9 cellular contexts compared by ENCODE assay signal in the genomic region with DNA sequence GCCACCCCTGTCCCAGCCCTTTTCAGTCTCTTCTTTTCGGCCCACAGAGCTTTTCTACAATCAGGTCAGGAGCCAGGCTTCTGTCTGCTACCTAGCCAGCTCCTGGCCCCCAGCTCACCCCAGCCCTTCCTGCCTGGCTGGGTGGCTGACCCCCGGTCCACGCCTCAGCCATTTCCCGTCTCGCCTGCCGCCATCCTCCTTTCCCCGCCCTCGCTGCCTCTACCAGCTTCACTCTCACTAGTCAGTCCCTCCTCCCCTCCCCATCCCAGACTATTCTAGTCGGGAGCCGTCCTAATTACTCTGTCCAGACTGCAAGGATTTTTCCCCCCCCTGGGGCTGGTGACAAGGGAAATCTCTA. TPM values are rescaled to one million over a fixed set of nuclear protein-coding genes. Genes with fewer than 3 reads are reported as not detected.
DNase-seq lines count a peak whose midpoint lies in the region; ATAC-seq and TF ChIP-seq lines count a peak whose summit lies in the region.
"Had no signal": no experiment of that assay in that cellular context is flagged by ENCODE, and none has a peak within 500 bp of the region (broad histone marks: within the 10 kb centered on the region; RNA-seq: fewer than 3 reads in every experiment).

No MANE protein-coding gene starts in this region.

- no peak for TF ChIP-seq EP300 in gastroesophageal sphincter (IDR thresholded peaks at IDR 0.05)

- H3K4me2 ChIP-seq in Karpas-422 (ENCODE audit: low read depth, low read length, poor library complexity, severe bottlenecking) (peak overlapping the region; percentile 49), osteoblast (ENCODE audit: insufficient read depth, low read length) (peak overlapping the region; percentile 59)

- no peak for ATAC-seq in gastroesophageal sphincter
- ATAC-seq in GM18870 (IDR thresholded peaks at IDR 0.05; ENCODE audit: unreplicated experiment): no peak

- peaks cover 0 to 27% (median 9%) of the 10 kb centered on the region in 3 donors for H3K36me3 Mint-ChIP-seq in CD8-positive, alpha-beta memory T cell

- peak overlapping the region; percentile 70 for H3K27ac ChIP-seq in CD8-positive, alpha-beta memory T cell (ENCODE audit: low read depth, low read length)
- no peak overlapping the region for H3K27ac ChIP-seq in Karpas-422 (ENCODE audit: low read length)
- H3K27ac ChIP-seq in gastroesophageal sphincter: peak overlapping the region in 3 of 4 donors; percentile 14 to 67 (median 26)
- H3K27ac ChIP-seq in osteoblast (ENCODE audit: low read depth, low read length): no peak overlapping the region

- H3K27me3 Mint-ChIP-seq in CD8-positive, alpha-beta memory T cell: peaks cover 50 to 55% of the 10 kb centered on the region in 2 donors

- peaks cover 10% of the 10 kb centered on the region for H3K36me3 ChIP-seq in CD8-positive, alpha-beta memory T cell (ENCODE audit: insufficient read depth, low read length)
- no peaks in the 10 kb centered on the region for H3K36me3 ChIP-seq in Karpas-422 (ENCODE audit: insufficient read depth, low read length)
- H3K36me3 ChIP-seq in gastroesophageal sphincter: peaks cover 0 to 31% of the 10 kb centered on the region in 2 donors
- H3K36me3 ChIP-seq in osteoblast (ENCODE audit: insufficient read depth, low read length): peaks cover 23% of the 10 kb centered on the region

- POLR2A ChIA-PET in CD8-positive, alpha-beta memory T cell (lab: Charles Lee): interaction anchor here (0.7 to 2.9 kb wide), 3 partner anchors 17 to 170 kb away, joined by 4 to 12 read pairs (median 4); a partner anchor contains a TSS

- peak overlapping the region; percentile 29; the same call in 1 of the 2 replicates for H3K9ac ChIP-seq in Karpas-422 (ENCODE audit: low read length)

- H3K79me2 ChIP-seq in Karpas-422 (ENCODE audit: low read length) (no peaks in the 10 kb centered on the region), osteoblast (ENCODE audit: insufficient read depth, low read length) (no peaks in the 10 kb centered on the region)

- H4K20me1 ChIP-seq in Karpas-422 (ENCODE audit: insufficient read depth, low read depth, low read length): no peaks in the 10 kb centered on the region
- peaks cover 2% of the 10 kb centered on the region for H4K20me1 ChIP-seq in osteoblast (ENCODE audit: insufficient read depth, low read length)

- peaks cover 48% of the 10 kb centered on the region for H3K4me1 ChIP-seq in CD8-positive, alpha-beta memory T cell (ENCODE audit: insufficient read depth, low read length)
- H3K4me1 ChIP-seq in Karpas-422 (ENCODE audit: low read length) (peaks cover 18% of the 10 kb centered on the region), gastroesophageal sphincter (peaks cover 0 to 64% (median 41%) of the 10 kb centered on the region in 3 donors), osteoblast (ENCODE audit: insufficient read depth, low read length) (peaks cover 11% of the 10 kb centered on the region)

- WGBS in gastroesophageal sphincter (ENCODE audit: low coverage in 1 of 2), 2 donors: 10 to 14% methylated on average over 4 to 10 of the region's 10 CpGs

- H3K9me3 ChIP-seq in CD8-positive, alpha-beta memory T cell (ENCODE audit: low read length): no peaks in the 10 kb centered on the region
- no peaks in the 10 kb centered on the region for H3K9me3 ChIP-seq in Karpas-422 (ENCODE audit: low read length)
- no peaks in the 10 kb centered on the region for H3K9me3 ChIP-seq in gastroesophageal sphincter
- H3K9me3 ChIP-seq in osteoblast (ENCODE audit: low read depth, low read length): no peaks in the 10 kb centered on the region

- CTCF ChIA-PET in CD8-positive, alpha-beta memory T cell (lab: Charles Lee): interaction anchor here (1.1 to 6.1 kb wide), 7 partner anchors 9 to 37 kb away, joined by 3 to 62 read pairs (median 7); a partner anchor contains a TSS

- H3K4me3 ChIP-seq in CD8-positive, alpha-beta memory T cell (ENCODE audit: low read length): no peak overlapping the region
- peak overlapping the region; percentile 49; the same call in 1 of the 2 replicates for H3K4me3 ChIP-seq in Karpas-422 (ENCODE audit: low read length)
- peak overlapping the region in 1 of 2 donors; percentile 43 for H3K4me3 ChIP-seq in gastroesophageal sphincter
- H3K4me3 ChIP-seq in osteoblast (ENCODE audit: insufficient read depth, low read length): peak overlapping the region; percentile 22

- no peak for TF ChIP-seq CTCF in gastroesophageal sphincter (IDR thresholded peaks at IDR 0.05)
- no peak for TF ChIP-seq CTCF in osteoblast (IDR thresholded peaks at IDR 0.05; ENCODE audit: extremely low read depth, low read depth, low read length)

- H2AFZ ChIP-seq in Karpas-422 (ENCODE audit: low read length) (no peak overlapping the region), osteoblast (ENCODE audit: low read length) (no peak overlapping the region)

- H3K9me3 Mint-ChIP-seq in CD8-positive, alpha-beta memory T cell: no peaks in the 10 kb centered on the region

- peaks cover 58% of the 10 kb centered on the region for H3K27me3 ChIP-seq in CD8-positive, alpha-beta memory T cell (ENCODE audit: insufficient read depth, low read length, poor library complexity, severe bottlenecking)
- H3K27me3 ChIP-seq in Karpas-422 (ENCODE audit: low read length) (no peaks in the 10 kb centered on the region), gastroesophageal sphincter (peaks cover 63% of the 10 kb centered on the region), osteoblast (ENCODE audit: insufficient read depth, low read length) (peaks cover 50% of the 10 kb centered on the region)

- DNase-seq in CD8-positive, alpha-beta memory T cell: no peak
- no peak for DNase-seq in Karpas-422
- peak; percentile 85 for DNase-seq in osteoblast (ENCODE audit: insufficient read length, low spot score, missing footprints)
- DNase-seq in NCI-H2107 (lab: John Stamatoyannopoulos, UW): no peak
- DNase-seq in SW 1271 (lab: John Stamatoyannopoulos, UW): no peak
- no peak for DNase-seq in NCI-H1105 treated with DMSO at 0.1 percent for 48 hours (lab: John Stamatoyannopoulos, UW)
- DNase-seq: activated CD4-positive, alpha-beta T cell treated with anti-CD3 and anti-CD28 coated beads for 1 hour had no signal

- peaks cover 36 to 52% (median 43%) of the 10 kb centered on the region in 3 donors for H3K4me1 Mint-ChIP-seq in CD8-positive, alpha-beta memory T cell

- peak overlapping the region in 6 of 7 donors; percentile 8 to 49 (median 18) for H3K4me3 Mint-ChIP-seq in CD8-positive, alpha-beta memory T cell

- H3K9me2 ChIP-seq in Karpas-422 (replicated peaks; ENCODE audit: insufficient read depth, low read length): no peaks in the 10 kb centered on the region

- TF ChIP-seq POLR2A in gastroesophageal sphincter (IDR thresholded peaks at IDR 0.05): no peak

- H3K27ac Mint-ChIP-seq in CD8-positive, alpha-beta memory T cell: peak overlapping the region in 2 of 8 donors; percentile 59 to 61

RNA-seq across cellular contexts. Expression of a gene that starts 0.9 kb away (rescaled TPM):
- under 1 TPM in 1 of 2 experiments, not detected in 1; 0.04 TPM for total RNA-seq in CD8-positive, alpha-beta memory T cell
- not detected for polyA plus RNA-seq in CD8-positive, alpha-beta memory T cell
- 0.26 and 0.36 TPM in 2 replicates for total RNA-seq in Karpas-422 (2014; rRNA removed; shearing (Covaris generic); ENCODE audit: low replicate concordance)
- 1 to 10 TPM in 2 of 4 donors, under 1 TPM in 2; 0.54 to 1.2 (median 0.85) TPM for total RNA-seq in gastroesophageal sphincter
- under 0.01 TPM in 1 of 2 replicates, not detected in the other for total RNA-seq in osteoblast

RNA-seq across cellular contexts. Expression of a gene that starts 16.9 kb away (rescaled TPM):
- 10 to 100 TPM; 47.2 to 48.7 TPM for total RNA-seq in CD8-positive, alpha-beta memory T cell
- 37.6 TPM for polyA plus RNA-seq in CD8-positive, alpha-beta memory T cell
- total RNA-seq in Karpas-422 (2014; rRNA removed; shearing (Covaris generic); ENCODE audit: low replicate concordance): 17.5 and 46.8 TPM in 2 replicates
- total RNA-seq in gastroesophageal sphincter: 10 to 100 TPM; 17.6 to 77.5 (median 37.5) TPM
- total RNA-seq in osteoblast: 57.2 and 60.4 TPM in 2 replicates

RNA-seq across cellular contexts. Expression of a gene that starts 23.9 kb away (rescaled TPM):
- 10 to 100 TPM; 10.1 to 10.2 TPM for total RNA-seq in CD8-positive, alpha-beta memory T cell
- 8.0 TPM for polyA plus RNA-seq in CD8-positive, alpha-beta memory T cell
- 4.1 and 5.1 TPM in 2 replicates for total RNA-seq in Karpas-422 (2014; rRNA removed; shearing (Covaris generic); ENCODE audit: low replicate concordance)
- under 1 TPM in 1 of 4 donors, not detected in 3; 0.35 TPM for total RNA-seq in gastroesophageal sphincter
- 0.72 and 0.88 TPM in 2 replicates for total RNA-seq in osteoblast

RNA-seq across cellular contexts. Expression of a gene that starts 33.1 kb away (rescaled TPM):
- 10 to 100 TPM; 79.4 to 79.7 TPM for total RNA-seq in CD8-positive, alpha-beta memory T cell
- polyA plus RNA-seq in CD8-positive, alpha-beta memory T cell: 22.8 TPM
- 29.6 and 42.6 TPM in 2 replicates for total RNA-seq in Karpas-422 (2014; rRNA removed; shearing (Covaris generic); ENCODE audit: low replicate concordance)
- 10 to 100 TPM; 23.6 to 75.0 (median 53.8) TPM for total RNA-seq in gastroesophageal sphincter
- 24.6 and 28.6 TPM in 2 replicates for total RNA-seq in osteoblast

RNA-seq across cellular contexts. Expression of a gene that starts 37.5 kb away (rescaled TPM):
- total RNA-seq in CD8-positive, alpha-beta memory T cell: 1,000 to 10,000 TPM; 2,435 to 2,464 TPM
- 378 TPM for polyA plus RNA-seq in CD8-positive, alpha-beta memory T cell
- 770 and 904 TPM in 2 replicates for total RNA-seq in Karpas-422 (2014; rRNA removed; shearing (Covaris generic); ENCODE audit: low replicate concordance)
- total RNA-seq in gastroesophageal sphincter (1,000 to 10,000 TPM in 1 of 4 donors, 100 to 1,000 TPM in 3; 568 to 1,050 (median 731) TPM), osteoblast (578 and 616 TPM in 2 replicates)

Comparison
In these comparisons a context has a peak if more than half of its experiments do, and no peak if none do; other contexts are left out.
1. H3K27ac ChIP-seq: peak in CD8-positive, alpha-beta memory T cell (single experiment) and gastroesophageal sphincter (3 of 4); none in Karpas-422 (single experiment) and osteoblast (single experiment).